In genomic region chr5:116908537-116908936, GRCh38 we compare ENCODE assay signal across 20 cellular contexts.
DNase-seq lines count a peak whose midpoint lies in the region; ATAC-seq, FAIRE-seq and TF ChIP-seq lines count a peak whose summit lies in the region.
"Had no signal": no experiment of that assay in that cellular context is flagged by ENCODE, and none has a peak within 500 bp of the region (broad histone marks: within the 10 kb centered on the region; RNA-seq: fewer than 3 reads in every experiment).

No MANE protein-coding gene starts in this region.

- H4K20me1 ChIP-seq in GM12878 (ENCODE audit: control insufficient read depth, insufficient read depth), result no peaks in the 10 kb centered on the region
- H4K20me1 ChIP-seq: BLaER1 had no signal

- ATAC-seq in GM19324 (IDR thresholded peaks at IDR 0.05; ENCODE audit: low FRiP score, unreplicated experiment) (peak; percentile 58), GM21786 (IDR thresholded peaks at IDR 0.05; ENCODE audit: unreplicated experiment) (peak; percentile 80), HG03159 (IDR thresholded peaks at IDR 0.05; ENCODE audit: unreplicated experiment) (peak; percentile 80), GM12878 (peak; percentile 70)
- ATAC-seq: gastrocnemius medialis had no signal

- H2AFZ ChIP-seq in GM12878 (ENCODE audit: control insufficient read depth, low read depth, low read length), result no peak overlapping the region

- H3K4me3 Mint-ChIP-seq in activated CD4-positive, alpha-beta memory T cell treated with anti-CD3 and anti-CD28 coated beads for 36 hours, result no peak overlapping the region
- H3K4me3 Mint-ChIP-seq: activated B cell treated with CpG ODN at 0.5 μM for 24 hours; activated naive CD4-positive, alpha-beta T cell treated with anti-CD3 and anti-CD28 coated beads, Interleukin-2, amount 50 U/mL, for 24 hours had no signal

- H3K36me3 Mint-ChIP-seq in activated CD4-positive, alpha-beta memory T cell treated with anti-CD3 and anti-CD28 coated beads for 36 hours, result no peaks in the 10 kb centered on the region
- H3K36me3 Mint-ChIP-seq: activated naive CD4-positive, alpha-beta T cell treated with anti-CD3 and anti-CD28 coated beads, Interleukin-2, amount 50 U/mL, for 24 hours had no signal

- no peaks in the 10 kb centered on the region for H3K9me3 Mint-ChIP-seq in activated CD4-positive, alpha-beta memory T cell treated with anti-CD3 and anti-CD28 coated beads for 36 hours
- H3K9me3 Mint-ChIP-seq: activated B cell treated with CpG ODN at 0.5 μM for 24 hours; activated naive CD4-positive, alpha-beta T cell treated with anti-CD3 and anti-CD28 coated beads, Interleukin-2, amount 50 U/mL, for 24 hours had no signal

- intact Hi-C loops in GM12878 (cut with micrococcal nuclease; ENCODE audit: unreplicated experiment) (no loop called here), prostate gland (cut with DNase I) (no loop called here)
- intact Hi-C loops in activated CD4-positive, alpha-beta memory T cell treated with anti-CD3 and anti-CD28 coated beads for 36 hours (cut with micrococcal nuclease), result no loop called here

- no peak overlapping the region; the same call in 1 of the 2 replicates for H3K4me2 ChIP-seq in GM12878 (ENCODE audit: control insufficient read depth, insufficient read depth)
- H3K4me2 ChIP-seq: BLaER1 had no signal

- H3K36me3 ChIP-seq in GM12878 (ENCODE audit: control insufficient read depth in 2 of 2, insufficient read depth in 2 of 2, low read length in 1 of 2), result no peaks in the 10 kb centered on the region
- H3K36me3 ChIP-seq in prostate gland, result no peaks in the 10 kb centered on the region
- H3K36me3 ChIP-seq: BLaER1, cardiac muscle cell, gastrocnemius medialis had no signal

- FAIRE-seq in GM12878 (lab: Jason Lieb, UNC), result no peak
- FAIRE-seq: small intestine had no signal

- POLR2A ChIA-PET in GM12878 (lab: Charles Lee), result no interaction called here
- POLR2A ChIA-PET in activated CD4-positive, alpha-beta memory T cell treated with anti-CD3 and anti-CD28 coated beads for 36 hours (lab: Charles Lee), result no interaction called here

- no peak overlapping the region for H3K27ac Mint-ChIP-seq in activated CD4-positive, alpha-beta memory T cell treated with anti-CD3 and anti-CD28 coated beads for 36 hours
- H3K27ac Mint-ChIP-seq: activated B cell treated with CpG ODN at 0.5 μM for 24 hours; activated naive CD4-positive, alpha-beta T cell treated with anti-CD3 and anti-CD28 coated beads, Interleukin-2, amount 50 U/mL, for 24 hours had no signal

- TF ChIP-seq EP300 in GM12878 (IDR thresholded peaks at IDR 0.05; ENCODE audit: borderline replicate concordance in 1 of 2, control insufficient read depth in 1 of 2, low read depth in 2 of 2, low read length in 2 of 2), result peak; percentile 41 to 60; a peak in 2 of 4 replicates

- no peaks in the 10 kb centered on the region for H3K79me2 ChIP-seq in GM12878 (ENCODE audit: control insufficient read depth, insufficient read depth, low read length)

- RAD21 ChIA-PET in GM12878 (lab: Charles Lee; ENCODE audit: unreplicated experiment), result interaction anchor here (1.0 kb wide), 1 partner anchor 144 kb away, joined by 4 read pairs; no protein-coding TSS in a partner anchor

- H3K27me3 ChIP-seq in GM12878 (replicated peaks in 1 of 2; ENCODE audit: control insufficient read depth in 2 of 2, insufficient read depth in 2 of 2, low read length in 1 of 2), result no peaks in the 10 kb centered on the region
- no peaks in the 10 kb centered on the region for H3K27me3 ChIP-seq in prostate gland (replicated peaks; ENCODE audit: insufficient read depth)
- H3K27me3 ChIP-seq: BLaER1, cardiac muscle cell, gastrocnemius medialis had no signal

- H3K4me1 ChIP-seq in GM12878 (ENCODE audit: control insufficient read depth, insufficient read depth, low read length) (peaks cover 3% of the 10 kb centered on the region; the same call in 1 of the 2 replicates), prostate gland (replicated peaks) (no peaks in the 10 kb centered on the region)
- H3K4me1 ChIP-seq: BLaER1, gastrocnemius medialis had no signal

- H3K4me3 ChIP-seq in GM12878 (no peak overlapping the region), prostate gland (no peak overlapping the region)
- H3K4me3 ChIP-seq: BLaER1, cardiac muscle cell, gastrocnemius medialis had no signal

- TF ChIP-seq POLR2A in GM12878 (IDR thresholded peaks at IDR 0.05; ENCODE audit: low read depth, low read length) (no peak), prostate gland (IDR thresholded peaks at IDR 0.05) (no peak)

- no peak for TF ChIP-seq RAD21 in GM12878 (IDR thresholded peaks at IDR 0.05; ENCODE audit: insufficient read depth, low read depth, low read length)

- TF ChIP-seq CTCF in GM12878 (IDR thresholded peaks at IDR 0.05 in 2 of 3, conservative IDR thresholded peaks at IDR 0.05 in 1 of 3; ENCODE audit: control insufficient read depth in 2 of 3, extremely low read depth in 1 of 3, insufficient read depth in 1 of 3, low read depth in 3 of 3, low read length in 3 of 3) (no peak), prostate gland (IDR thresholded peaks at IDR 0.05) (no peak)

- no peak overlapping the region for H3K9ac ChIP-seq in GM12878 (ENCODE audit: control insufficient read depth, insufficient read depth, low read length)
- H3K9ac ChIP-seq: BLaER1 had no signal

- CTCF ChIA-PET in GM12878 (lab: Yijun Ruan, JAX), result no interaction called here
- CTCF ChIA-PET in activated CD4-positive, alpha-beta memory T cell treated with anti-CD3 and anti-CD28 coated beads for 36 hours (lab: Charles Lee), result no interaction called here

- in situ Hi-C loops in GM12878 (cut with MboI), result no loop called here

- H3K27me3 Mint-ChIP-seq in activated CD4-positive, alpha-beta memory T cell treated with anti-CD3 and anti-CD28 coated beads for 36 hours, result peaks cover 1% of the 10 kb centered on the region
- H3K27me3 Mint-ChIP-seq: activated B cell treated with CpG ODN at 0.5 μM for 24 hours had no signal

- no TSS peak for BruUV-seq in GM12878 (replicated peaks; lab: Mats Ljungman, UMichigan)

- DNase-seq in GM12878 (ENCODE audit: low read depth, low spot score) (no peak), putamen (ENCODE audit: low spot score) (no peak), prostate gland (ENCODE audit: low spot score) (no peak)
- DNase-seq in activated CD4-positive, alpha-beta memory T cell treated with anti-CD3 and anti-CD28 coated beads for 36 hours, result no peak
- no peak for DNase-seq in activated naive CD4-positive, alpha-beta T cell treated with anti-CD3 and anti-CD28 coated beads, Interleukin-2, amount 50 U/mL, for 16 hours
- DNase-seq: activated B cell treated with CpG ODN at 0.5 μM for 24 hours; activated CD8-positive, alpha-beta memory T cell treated with anti-CD3 and anti-CD28 coated beads, Interleukin-2, amount 50 U/mL, for 4 hours; gastrocnemius medialis; midbrain; NCI-H1417 treated with DMSO at 0.1 percent for 48 hours; NCI-H524 treated with DMSO at 0.1 percent for 48 hours; occipital lobe; small intestine; SW 1271 had no signal

- H3K9me3 ChIP-seq in GM12878 (replicated peaks; ENCODE audit: control insufficient read depth, insufficient read depth, low read length) (no peaks in the 10 kb centered on the region), prostate gland (no peaks in the 10 kb centered on the region)
- H3K9me3 ChIP-seq: BLaER1, gastrocnemius medialis had no signal

- SMC1A ChIA-PET in GM12878 (lab: Charles Lee; ENCODE audit: uncharacterized antibody, unreplicated experiment), result interaction anchor here (0.6 to 1.1 kb wide), 2 partner anchors 21 to 145 kb away, joined by 3 to 4 read pairs; no protein-coding TSS in a partner anchor

- WGBS in GM12878 (ENCODE audit: insufficient coverage, insufficient replicate concordance, low lambda C conversion rate, missing lambda C conversion rate), result 0% methylated on average over 1 of the region's 1 CpG
- 80% methylated on average over 1 of the region's 1 CpG for WGBS in prostate gland

- H3K4me1 Mint-ChIP-seq in activated CD4-positive, alpha-beta memory T cell treated with anti-CD3 and anti-CD28 coated beads for 36 hours (ENCODE audit: low read depth), result no peaks in the 10 kb centered on the region
- H3K4me1 Mint-ChIP-seq: activated naive CD4-positive, alpha-beta T cell treated with anti-CD3 and anti-CD28 coated beads, Interleukin-2, amount 50 U/mL, for 24 hours had no signal

- H3K27ac ChIP-seq in GM12878 (ENCODE audit: control insufficient read depth, insufficient read depth) (no peak overlapping the region), prostate gland (no peak overlapping the region)
- H3K27ac ChIP-seq: BLaER1, cardiac muscle cell, gastrocnemius medialis had no signal

TF ChIP-seq in GM12878, 131 proteins besides CTCF, POLR2A, EP300 and RAD21 (continues in another document):
- TF ChIP-seq ZBTB11 (CRISPR knock-in tag; IDR thresholded peaks at IDR 0.05) (no peak), SIX5 (IDR thresholded peaks at IDR 0.05; ENCODE audit: low read depth, low read length, severe bottlenecking) (no peak)
